1 cellular context compared by ENCODE assay signal in the genomic region with DNA sequence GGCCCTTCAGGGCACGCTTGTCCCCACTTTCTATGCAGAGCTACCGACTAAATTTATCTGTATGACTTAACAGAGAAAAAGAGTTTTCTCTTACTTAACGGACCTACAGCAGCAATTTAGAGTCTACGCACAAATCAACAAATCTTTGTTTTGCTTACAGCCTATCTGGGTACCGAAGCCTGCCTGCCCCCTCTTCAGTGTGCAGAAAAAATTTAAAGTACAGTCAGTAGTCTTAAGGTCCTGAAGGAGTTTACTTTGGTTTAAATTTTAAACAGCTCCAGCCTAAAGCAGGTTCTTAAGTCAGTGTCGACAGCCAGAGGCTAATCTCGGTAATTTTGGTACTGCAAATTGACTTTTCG.
TF ChIP-seq lines count a peak whose summit lies in the region.

No MANE protein-coding gene starts in this region.

TF ChIP-seq in GM12878, 131 proteins besides CTCF, POLR2A, EP300 and RAD21 (continued from another document):
- TF ChIP-seq, protein P1, sequence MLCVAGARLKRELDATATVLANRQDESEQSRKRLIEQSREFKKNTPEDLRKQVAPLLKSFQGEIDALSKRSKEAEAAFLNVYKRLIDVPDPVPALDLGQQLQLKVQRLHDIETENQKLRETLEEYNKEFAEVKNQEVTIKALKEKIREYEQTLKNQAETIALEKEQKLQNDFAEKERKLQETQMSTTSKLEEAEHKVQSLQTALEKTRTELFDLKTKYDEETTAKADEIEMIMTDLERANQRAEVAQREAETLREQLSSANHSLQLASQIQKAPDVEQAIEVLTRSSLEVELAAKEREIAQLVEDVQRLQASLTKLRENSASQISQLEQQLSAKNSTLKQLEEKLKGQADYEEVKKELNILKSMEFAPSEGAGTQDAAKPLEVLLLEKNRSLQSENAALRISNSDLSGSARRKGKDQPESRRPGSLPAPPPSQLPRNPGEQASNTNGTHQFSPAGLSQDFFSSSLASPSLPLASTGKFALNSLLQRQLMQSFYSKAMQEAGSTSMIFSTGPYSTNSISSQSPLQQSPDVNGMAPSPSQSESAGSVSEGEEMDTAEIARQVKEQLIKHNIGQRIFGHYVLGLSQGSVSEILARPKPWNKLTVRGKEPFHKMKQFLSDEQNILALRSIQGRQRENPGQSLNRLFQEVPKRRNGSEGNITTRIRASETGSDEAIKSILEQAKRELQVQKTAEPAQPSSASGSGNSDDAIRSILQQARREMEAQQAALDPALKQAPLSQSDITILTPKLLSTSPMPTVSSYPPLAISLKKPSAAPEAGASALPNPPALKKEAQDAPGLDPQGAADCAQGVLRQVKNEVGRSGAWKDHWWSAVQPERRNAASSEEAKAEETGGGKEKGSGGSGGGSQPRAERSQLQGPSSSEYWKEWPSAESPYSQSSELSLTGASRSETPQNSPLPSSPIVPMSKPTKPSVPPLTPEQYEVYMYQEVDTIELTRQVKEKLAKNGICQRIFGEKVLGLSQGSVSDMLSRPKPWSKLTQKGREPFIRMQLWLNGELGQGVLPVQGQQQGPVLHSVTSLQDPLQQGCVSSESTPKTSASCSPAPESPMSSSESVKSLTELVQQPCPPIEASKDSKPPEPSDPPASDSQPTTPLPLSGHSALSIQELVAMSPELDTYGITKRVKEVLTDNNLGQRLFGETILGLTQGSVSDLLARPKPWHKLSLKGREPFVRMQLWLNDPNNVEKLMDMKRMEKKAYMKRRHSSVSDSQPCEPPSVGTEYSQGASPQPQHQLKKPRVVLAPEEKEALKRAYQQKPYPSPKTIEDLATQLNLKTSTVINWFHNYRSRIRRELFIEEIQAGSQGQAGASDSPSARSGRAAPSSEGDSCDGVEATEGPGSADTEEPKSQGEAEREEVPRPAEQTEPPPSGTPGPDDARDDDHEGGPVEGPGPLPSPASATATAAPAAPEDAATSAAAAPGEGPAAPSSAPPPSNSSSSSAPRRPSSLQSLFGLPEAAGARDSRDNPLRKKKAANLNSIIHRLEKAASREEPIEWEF (IDR thresholded peaks at IDR 0.05; ENCODE audit: insufficient replicate concordance, low read depth, low read length): no peak
- TF ChIP-seq BACH1 (IDR thresholded peaks at IDR 0.05; ENCODE audit: borderline replicate concordance): no peak
- TF ChIP-seq BHLHE40 (IDR thresholded peaks at IDR 0.05; ENCODE audit: borderline replicate concordance in 1 of 2, low read depth in 2 of 2, low read length in 1 of 2): no peak
- TF ChIP-seq MEF2A (IDR thresholded peaks at IDR 0.05; ENCODE audit: insufficient read depth, low read depth, low read length): no peak
- TF ChIP-seq, protein P2, sequence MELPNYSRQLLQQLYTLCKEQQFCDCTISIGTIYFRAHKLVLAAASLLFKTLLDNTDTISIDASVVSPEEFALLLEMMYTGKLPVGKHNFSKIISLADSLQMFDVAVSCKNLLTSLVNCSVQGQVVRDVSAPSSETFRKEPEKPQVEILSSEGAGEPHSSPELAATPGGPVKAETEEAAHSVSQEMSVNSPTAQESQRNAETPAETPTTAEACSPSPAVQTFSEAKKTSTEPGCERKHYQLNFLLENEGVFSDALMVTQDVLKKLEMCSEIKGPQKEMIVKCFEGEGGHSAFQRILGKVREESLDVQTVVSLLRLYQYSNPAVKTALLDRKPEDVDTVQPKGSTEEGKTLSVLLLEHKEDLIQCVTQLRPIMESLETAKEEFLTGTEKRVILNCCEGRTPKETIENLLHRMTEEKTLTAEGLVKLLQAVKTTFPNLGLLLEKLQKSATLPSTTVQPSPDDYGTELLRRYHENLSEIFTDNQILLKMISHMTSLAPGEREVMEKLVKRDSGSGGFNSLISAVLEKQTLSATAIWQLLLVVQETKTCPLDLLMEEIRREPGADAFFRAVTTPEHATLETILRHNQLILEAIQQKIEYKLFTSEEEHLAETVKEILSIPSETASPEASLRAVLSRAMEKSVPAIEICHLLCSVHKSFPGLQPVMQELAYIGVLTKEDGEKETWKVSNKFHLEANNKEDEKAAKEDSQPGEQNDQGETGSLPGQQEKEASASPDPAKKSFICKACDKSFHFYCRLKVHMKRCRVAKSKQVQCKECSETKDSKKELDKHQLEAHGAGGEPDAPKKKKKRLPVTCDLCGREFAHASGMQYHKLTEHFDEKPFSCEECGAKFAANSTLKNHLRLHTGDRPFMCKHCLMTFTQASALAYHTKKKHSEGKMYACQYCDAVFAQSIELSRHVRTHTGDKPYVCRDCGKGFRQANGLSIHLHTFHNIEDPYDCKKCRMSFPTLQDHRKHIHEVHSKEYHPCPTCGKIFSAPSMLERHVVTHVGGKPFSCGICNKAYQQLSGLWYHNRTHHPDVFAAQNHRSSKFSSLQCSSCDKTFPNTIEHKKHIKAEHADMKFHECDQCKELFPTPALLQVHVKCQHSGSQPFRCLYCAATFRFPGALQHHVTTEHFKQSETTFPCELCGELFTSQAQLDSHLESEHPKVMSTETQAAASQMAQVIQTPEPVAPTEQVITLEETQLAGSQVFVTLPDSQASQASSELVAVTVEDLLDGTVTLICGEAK (IDR thresholded peaks at IDR 0.05; ENCODE audit: borderline replicate concordance): no peak
- no peak for TF ChIP-seq FOXK2 (IDR thresholded peaks at IDR 0.05)
- TF ChIP-seq NRF1 (conservative IDR thresholded peaks at IDR 0.05; ENCODE audit: low read depth, low read length): no peak
